13 cellular contexts compared by ENCODE assay signal in genomic region chr18:73774836-73775509, GRCh38.
DNase-seq lines count a peak whose midpoint lies in the region; ATAC-seq, FAIRE-seq and TF ChIP-seq lines count a peak whose summit lies in the region.
"Had no signal": no experiment of that assay in that cellular context is flagged by ENCODE, and none has a peak within 500 bp of the region (broad histone marks: within the 10 kb centered on the region; RNA-seq: fewer than 3 reads in every experiment).

No MANE protein-coding gene starts in this region.

- 63% methylated on average over 11 of the region's 17 CpGs for WGBS in mammary epithelial cell (ENCODE audit: low coverage, missing lambda C conversion rate)
- WGBS in heart right ventricle, 2 donors = 62 to 66% methylated on average over 17 of the region's 17 CpGs

- no peak overlapping the region for H3K9ac ChIP-seq in mammary epithelial cell (ENCODE audit: insufficient read depth, low read length)

- H3K27ac ChIP-seq in mammary epithelial cell (ENCODE audit: insufficient read depth, low read depth, low read length) (no peak overlapping the region), heart right ventricle (no peak overlapping the region)
- H3K27ac ChIP-seq: upper lobe of left lung had no signal

- dilution Hi-C loops in mammary epithelial cell (cut with HindIII; ENCODE audit: low sequenced_read_pairs) = no loop called here

- no peak overlapping the region for H3K27ac Mint-ChIP-seq in MCF 10A (ENCODE audit: low read depth, unreplicated experiment)
- peak overlapping the region; percentile 52 for H3K27ac Mint-ChIP-seq in stimulated activated naive B cell treated with anti-CD40 and anti-IgM and Interleukin-4, amounts not matched to agents 10 μg/mL and 1 μg/mL and 100 μg/mL, for 72 hours
- H3K27ac Mint-ChIP-seq: activated CD8-positive, alpha-beta memory T cell treated with anti-CD3 and anti-CD28 coated beads, Interleukin-2, amount 10 ng/mL, durations not matched to agents 7 days and 5 days; activated naive CD8-positive, alpha-beta T cell treated with anti-CD3 and anti-CD28 coated beads, Interleukin-2, amount 50 U/mL, for 24 hours had no signal

- no peak overlapping the region for H3K4me3 Mint-ChIP-seq in MCF 10A (ENCODE audit: unreplicated experiment)
- H3K4me3 Mint-ChIP-seq in stimulated activated naive B cell treated with anti-CD40 and anti-IgM and Interleukin-4, amounts not matched to agents 10 μg/mL and 1 μg/mL and 100 μg/mL, for 72 hours = no peak overlapping the region
- H3K4me3 Mint-ChIP-seq: activated CD8-positive, alpha-beta memory T cell treated with anti-CD3 and anti-CD28 coated beads, Interleukin-2, amount 10 ng/mL, durations not matched to agents 7 days and 5 days; activated naive CD8-positive, alpha-beta T cell treated with anti-CD3 and anti-CD28 coated beads, Interleukin-2, amount 50 U/mL, for 24 hours had no signal

- BruUV-seq in mammary epithelial cell (replicated peaks; lab: Mats Ljungman, UMichigan) (no TSS peak), MCF 10A (replicated peaks; lab: Mats Ljungman, UMichigan) (no TSS peak)

- peak overlapping the region in 1 of 3 experiments; percentile 9 for H3K4me3 ChIP-seq in mammary epithelial cell (replicated peaks in 1 of 3; ENCODE audit: insufficient read depth in 1 of 3, low read depth in 2 of 3, low read length in 3 of 3)
- H3K4me3 ChIP-seq in heart right ventricle = no peak overlapping the region
- H3K4me3 ChIP-seq: upper lobe of left lung had no signal

- TF ChIP-seq CTCF in mammary epithelial cell (conservative IDR thresholded peaks at IDR 0.05 in 1 of 2, IDR thresholded peaks at IDR 0.05 in 1 of 2; ENCODE audit: extremely low read depth in 1 of 2, insufficient read depth in 1 of 2, low read depth in 1 of 2, low read length in 2 of 2) = peak in 1 of 2 donors; percentile 32
- no peak for TF ChIP-seq CTCF in MCF 10A (IDR thresholded peaks at IDR 0.05; ENCODE audit: unreplicated experiment)
- TF ChIP-seq CTCF in heart right ventricle (IDR thresholded peaks at IDR 0.05) = peak in 3 of 9 donors; percentile 26 to 32 (median 31)

- H3K36me3 ChIP-seq in mammary epithelial cell (ENCODE audit: insufficient read depth, low read length) (no peaks in the 10 kb centered on the region), heart right ventricle (no peaks in the 10 kb centered on the region)
- H3K36me3 ChIP-seq: upper lobe of left lung had no signal

- peak overlapping the region; percentile 61 for H2AFZ ChIP-seq in mammary epithelial cell (ENCODE audit: low read depth, low read length)

- no peaks in the 10 kb centered on the region for H3K79me2 ChIP-seq in mammary epithelial cell (ENCODE audit: insufficient read depth, low read length)

- no peak for FAIRE-seq in RCC 7860 (lab: Jason Lieb, UNC)
- FAIRE-seq: G401.6 had no signal

- CTCF ChIA-PET in mammary epithelial cell (lab: Charles Lee; ENCODE audit: low non-redundant PET) (no interaction called here), MCF 10A (lab: Yijun Ruan, JAX) (no interaction called here)

- H3K4me1 Mint-ChIP-seq in MCF 10A (ENCODE audit: insufficient read depth, unreplicated experiment) = peaks cover 13% of the 10 kb centered on the region
- H3K4me1 Mint-ChIP-seq in stimulated activated naive B cell treated with anti-CD40 and anti-IgM and Interleukin-4, amounts not matched to agents 10 μg/mL and 1 μg/mL and 100 μg/mL, for 72 hours = no peaks in the 10 kb centered on the region
- H3K4me1 Mint-ChIP-seq: activated CD8-positive, alpha-beta memory T cell treated with anti-CD3 and anti-CD28 coated beads, Interleukin-2, amount 10 ng/mL, durations not matched to agents 7 days and 5 days; activated naive CD8-positive, alpha-beta T cell treated with anti-CD3 and anti-CD28 coated beads, Interleukin-2, amount 50 U/mL, for 24 hours had no signal

- H3K9me3 Mint-ChIP-seq in MCF 10A (ENCODE audit: unreplicated experiment) = no peaks in the 10 kb centered on the region
- no peaks in the 10 kb centered on the region for H3K9me3 Mint-ChIP-seq in stimulated activated naive B cell treated with anti-CD40 and anti-IgM and Interleukin-4, amounts not matched to agents 10 μg/mL and 1 μg/mL and 100 μg/mL, for 72 hours
- H3K9me3 Mint-ChIP-seq: activated naive CD8-positive, alpha-beta T cell treated with anti-CD3 and anti-CD28 coated beads, Interleukin-2, amount 50 U/mL, for 24 hours had no signal

- intact Hi-C loops in mammary epithelial cell (cut with micrococcal nuclease) = no loop called here
- intact Hi-C loops in MCF 10A (cut with micrococcal nuclease) = no loop called here
- intact Hi-C loops in heart right ventricle (cut with DNase I) = no loop called here

- H4K20me1 ChIP-seq in mammary epithelial cell (ENCODE audit: insufficient read depth, low read length) = no peaks in the 10 kb centered on the region

- ATAC-seq in heart right ventricle (peak in 7 of 8 donors; percentile 53 to 83 (median 69)), GM19395 (IDR thresholded peaks at IDR 0.05; ENCODE audit: unreplicated experiment) (no peak)
- ATAC-seq in stimulated activated naive B cell treated with anti-CD40 and anti-IgM and Interleukin-4, amounts not matched to agents 10 μg/mL and 1 μg/mL and 100 μg/mL, for 72 hours (replicated peaks) = no peak
- ATAC-seq: activated CD8-positive, alpha-beta memory T cell treated with anti-CD3 and anti-CD28 coated beads, Interleukin-2, amount 10 ng/mL, durations not matched to agents 7 days and 5 days; activated naive CD8-positive, alpha-beta T cell treated with anti-CD3 and anti-CD28 coated beads, Interleukin-2, amount 50 U/mL, for 24 hours had no signal

- H3K4me1 ChIP-seq in mammary epithelial cell (ENCODE audit: insufficient read depth, low read length) (no peaks in the 10 kb centered on the region), heart right ventricle (no peaks in the 10 kb centered on the region)
- H3K4me1 ChIP-seq: upper lobe of left lung had no signal

- POLR2A ChIA-PET in MCF 10A (lab: Yijun Ruan, JAX) = no interaction called here

- H3K9me3 ChIP-seq in mammary epithelial cell (replicated peaks; ENCODE audit: insufficient read depth, low read length) (no peaks in the 10 kb centered on the region), heart right ventricle (no peaks in the 10 kb centered on the region)
- H3K9me3 ChIP-seq: upper lobe of left lung had no signal

- H3K27me3 Mint-ChIP-seq in MCF 10A (ENCODE audit: insufficient read depth, unreplicated experiment) = no peaks in the 10 kb centered on the region
- no peaks in the 10 kb centered on the region for H3K27me3 Mint-ChIP-seq in stimulated activated naive B cell treated with anti-CD40 and anti-IgM and Interleukin-4, amounts not matched to agents 10 μg/mL and 1 μg/mL and 100 μg/mL, for 72 hours
- H3K27me3 Mint-ChIP-seq: activated CD8-positive, alpha-beta memory T cell treated with anti-CD3 and anti-CD28 coated beads, Interleukin-2, amount 10 ng/mL, durations not matched to agents 7 days and 5 days; activated naive CD8-positive, alpha-beta T cell treated with anti-CD3 and anti-CD28 coated beads, Interleukin-2, amount 50 U/mL, for 24 hours had no signal

- in situ Hi-C loops in mammary epithelial cell (cut with MboI; ENCODE audit: low sequenced_read_pairs in 2 of 2) = no loop called here

- H3K27me3 ChIP-seq in mammary epithelial cell (ENCODE audit: insufficient read depth, low read length) (peaks cover 2% of the 10 kb centered on the region), heart right ventricle (no peaks in the 10 kb centered on the region)
- H3K27me3 ChIP-seq: upper lobe of left lung had no signal

- peak; percentile 38 for DNase-seq in mammary epithelial cell
- no peak for DNase-seq in MCF 10A (ENCODE audit: unreplicated experiment)
- peak; percentile 6 for DNase-seq in RCC 7860 (ENCODE audit: low spot score)
- peak; percentile 24 to 25 for DNase-seq in heart right ventricle
- no peak for DNase-seq in stimulated activated naive B cell treated with anti-CD40 and anti-IgM and Interleukin-4, amounts not matched to agents 10 μg/mL and 1 μg/mL and 100 μg/mL, for 72 hours
- DNase-seq in UCSD-AML1 (lab: John Stamatoyannopoulos, UW; ENCODE audit: unreplicated experiment) = no peak
- no peak for DNase-seq in NOMO-1 treated with DMSO at 0.1 percent for 48 hours (lab: John Stamatoyannopoulos, UW; ENCODE audit: unreplicated experiment)
- DNase-seq: activated CD8-positive, alpha-beta memory T cell treated with anti-CD3 and anti-CD28 coated beads, Interleukin-2, amount 10 ng/mL, durations not matched to agents 7 days and 5 days; activated naive CD8-positive, alpha-beta T cell treated with anti-CD3 and anti-CD28 coated beads, Interleukin-2, amount 50 U/mL, for 24 hours; midbrain had no signal

- peak overlapping the region; percentile 29 for H3K4me2 ChIP-seq in mammary epithelial cell (ENCODE audit: insufficient read depth, low read depth, low read length)

- peaks cover 6% of the 10 kb centered on the region for H3K36me3 Mint-ChIP-seq in MCF 10A (ENCODE audit: insufficient read depth, unreplicated experiment)
- H3K36me3 Mint-ChIP-seq in stimulated activated naive B cell treated with anti-CD40 and anti-IgM and Interleukin-4, amounts not matched to agents 10 μg/mL and 1 μg/mL and 100 μg/mL, for 72 hours = no peaks in the 10 kb centered on the region
- H3K36me3 Mint-ChIP-seq: activated CD8-positive, alpha-beta memory T cell treated with anti-CD3 and anti-CD28 coated beads, Interleukin-2, amount 10 ng/mL, durations not matched to agents 7 days and 5 days had no signal

Comparison
In these comparisons a context has a peak if more than half of its experiments do, and no peak if none do; other contexts are left out.
1. DNase-seq: peak in mammary epithelial cell (single experiment), RCC 7860 (single experiment) and heart right ventricle (2 of 2); none in MCF 10A (single experiment), stimulated activated naive B cell treated with anti-CD40 and anti-IgM and Interleukin-4, amounts not matched to agents 10 μg/mL and 1 μg/mL and 100 μg/mL, for 72 hours (single experiment), UCSD-AML1 (single experiment) and NOMO-1 treated with DMSO at 0.1 percent for 48 hours (single experiment).
2. ATAC-seq: peak in heart right ventricle (7 of 8); none in stimulated activated naive B cell treated with anti-CD40 and anti-IgM and Interleukin-4, amounts not matched to agents 10 μg/mL and 1 μg/mL and 100 μg/mL, for 72 hours (0 of 2) and GM19395 (single experiment).